17 cellular contexts compared by ENCODE assay signal in genomic region chr14:46063872-46064271, GRCh38.
DNase-seq lines count a peak whose midpoint lies in the region; ATAC-seq and TF ChIP-seq lines count a peak whose summit lies in the region.
"Had no signal": no experiment of that assay in that cellular context is flagged by ENCODE, and none has a peak within 500 bp of the region (broad histone marks: within the 10 kb centered on the region; RNA-seq: fewer than 3 reads in every experiment).

No MANE protein-coding gene starts in this region.

- no peaks in the 10 kb centered on the region for H3K27me3 ChIP-seq in testis
- H3K27me3 ChIP-seq: tibial nerve had no signal

- H3K9me3 Mint-ChIP-seq in WTC11 (peaks cover 28% of the 10 kb centered on the region), CD14-positive monocyte (peaks cover 0 to 6% (median 2%) of the 10 kb centered on the region in 7 donors)
- H3K9me3 Mint-ChIP-seq: nephron had no signal

- TF ChIP-seq CTCF in WTC11 (IDR thresholded peaks at IDR 0.05) (no peak), testis (IDR thresholded peaks at IDR 0.05) (no peak), CD14-positive monocyte (IDR thresholded peaks at IDR 0.05) (no peak)

- no peak overlapping the region for H3K27ac ChIP-seq in testis
- H3K27ac ChIP-seq: psoas muscle, tibial nerve had no signal

- H3K4me3 ChIP-seq in testis, result no peak overlapping the region
- H3K4me3 ChIP-seq: psoas muscle, tibial nerve had no signal

- peaks cover 3% of the 10 kb centered on the region; the same call in 1 of the 2 replicates for H3K4me1 Mint-ChIP-seq in WTC11
- no peaks in the 10 kb centered on the region for H3K4me1 Mint-ChIP-seq in CD14-positive monocyte
- H3K4me1 Mint-ChIP-seq: nephron; stimulated activated memory B cell treated with anti-CD40 and anti-IgM and Interleukin-4, amounts not matched to agents 10 μg/mL and 1 μg/mL and 100 μg/mL, for 72 hours had no signal

- CTCF ChIA-PET in WTC11 (lab: Charles Lee), result no interaction called here

- no peaks in the 10 kb centered on the region for H3K9me3 ChIP-seq in testis
- H3K9me3 ChIP-seq: psoas muscle, tibial nerve had no signal

- no peaks in the 10 kb centered on the region for H3K36me3 ChIP-seq in testis (ENCODE audit: low read depth, missing control alignments)
- H3K36me3 ChIP-seq: tibial nerve had no signal

- WGBS in testis, 2 donors, result 52 to 67% methylated on average over 10 of the region's 10 CpGs

- DNase-seq in NCI-H2171 treated with DMSO at 0.1 percent for 48 hours (lab: John Stamatoyannopoulos, UW), result peak; percentile 2
- no peak for DNase-seq in NCI-H2171 (lab: John Stamatoyannopoulos, UW)
- DNase-seq in NCI-H446 treated with DMSO at 0.1 percent for 48 hours (lab: John Stamatoyannopoulos, UW), result peak; percentile 85
- DNase-seq in WTC11 (ENCODE audit: low spot score), result no peak
- DNase-seq in testis, result peak; percentile 42
- DNase-seq in CD14-positive monocyte (ENCODE audit: low spot score), result no peak
- DNase-seq: activated CD4-positive, CD25-positive, alpha-beta regulatory T cell treated with anti-CD3 and anti-CD28 coated beads, Interleukin-2, amount 50 U/mL, for 72 hours; activated effector memory CD4-positive, alpha-beta T cell treated with Interleukin-2 at 50 U/mL for 16 hours; C1 segment of cervical spinal cord; DMS79 treated with DMSO at 0.1 percent for 48 hours; psoas muscle; SHP77 treated with DMSO at 0.1 percent for 48 hours had no signal

- no peak for TF ChIP-seq POLR2A in testis (IDR thresholded peaks at IDR 0.05)

- no peaks in the 10 kb centered on the region; the same call in 1 of the 2 replicates for H3K27me3 Mint-ChIP-seq in WTC11 (ENCODE audit: low read depth)
- no peaks in the 10 kb centered on the region for H3K27me3 Mint-ChIP-seq in CD14-positive monocyte (ENCODE audit: low read depth in 3 of 3)
- H3K27me3 Mint-ChIP-seq: stimulated activated memory B cell treated with anti-CD40 and anti-IgM and Interleukin-4, amounts not matched to agents 10 μg/mL and 1 μg/mL and 100 μg/mL, for 72 hours had no signal

- H3K4me3 Mint-ChIP-seq in WTC11 (no peak overlapping the region), CD14-positive monocyte (no peak overlapping the region)
- H3K4me3 Mint-ChIP-seq: nephron; stimulated activated memory B cell treated with anti-CD40 and anti-IgM and Interleukin-4, amounts not matched to agents 10 μg/mL and 1 μg/mL and 100 μg/mL, for 72 hours had no signal

- no peak overlapping the region; the same call in 1 of the 2 replicates for H3K27ac Mint-ChIP-seq in WTC11
- no peak overlapping the region for H3K27ac Mint-ChIP-seq in CD14-positive monocyte
- H3K27ac Mint-ChIP-seq: nephron; stimulated activated memory B cell treated with anti-CD40 and anti-IgM and Interleukin-4, amounts not matched to agents 10 μg/mL and 1 μg/mL and 100 μg/mL, for 72 hours had no signal

- ATAC-seq in WTC11 (peak; percentile 63), GM21360 (IDR thresholded peaks at IDR 0.05; ENCODE audit: unreplicated experiment) (no peak), GM21367 (IDR thresholded peaks at IDR 0.05; ENCODE audit: unreplicated experiment) (no peak)
- ATAC-seq: psoas muscle; stimulated activated memory B cell treated with anti-CD40 and anti-IgM and Interleukin-4, amounts not matched to agents 10 μg/mL and 1 μg/mL and 100 μg/mL, for 72 hours had no signal

- POLR2A ChIA-PET in WTC11 (lab: Charles Lee), result no interaction called here

- intact Hi-C loops in testis (cut with DNase I; ENCODE audit: low total_unique reads) (no loop called here), CD14-positive monocyte (cut with micrococcal nuclease) (no loop called here)

- H3K4me1 ChIP-seq in testis, result no peaks in the 10 kb centered on the region
- H3K4me1 ChIP-seq: psoas muscle, tibial nerve had no signal

- peaks cover 3% of the 10 kb centered on the region; the same call in 1 of the 2 replicates for H3K36me3 Mint-ChIP-seq in WTC11
- H3K36me3 Mint-ChIP-seq in CD14-positive monocyte, result no peaks in the 10 kb centered on the region
- H3K36me3 Mint-ChIP-seq: stimulated activated memory B cell treated with anti-CD40 and anti-IgM and Interleukin-4, amounts not matched to agents 10 μg/mL and 1 μg/mL and 100 μg/mL, for 72 hours had no signal

TF ChIP-seq in WTC11, 78 proteins besides CTCF, POLR2A, EP300 and RAD21:
- TF ChIP-seq HMGA2 (CRISPR knock-in tag; IDR thresholded peaks at IDR 0.05), result no peak
- no peak for TF ChIP-seq ZNF232 (CRISPR knock-in tag; IDR thresholded peaks at IDR 0.05)
- no peak for TF ChIP-seq RORB (CRISPR knock-in tag; IDR thresholded peaks at IDR 0.05)
- TF ChIP-seq TCF7 (CRISPR knock-in tag; IDR thresholded peaks at IDR 0.05; ENCODE audit: low read depth), result no peak
- TF ChIP-seq ZNF138 (CRISPR knock-in tag; conservative IDR thresholded peaks at IDR 0.05), result no peak
- TF ChIP-seq PRRX2 (CRISPR knock-in tag; IDR thresholded peaks at IDR 0.05), result no peak
- TF ChIP-seq PREB (CRISPR knock-in tag; IDR thresholded peaks at IDR 0.05; ENCODE audit: borderline replicate concordance), result no peak
- no peak for TF ChIP-seq ZNF532 (CRISPR knock-in tag; IDR thresholded peaks at IDR 0.05; ENCODE audit: borderline replicate concordance)
- no peak for TF ChIP-seq ZNF121 (CRISPR knock-in tag; IDR thresholded peaks at IDR 0.05)

Comparison
In these comparisons a context has a peak if more than half of its experiments do, and no peak if none do; other contexts are left out.
1. DNase-seq: peak in NCI-H2171 treated with DMSO at 0.1 percent for 48 hours (single experiment), NCI-H446 treated with DMSO at 0.1 percent for 48 hours (single experiment) and testis (single experiment); none in NCI-H2171 (single experiment), WTC11 (single experiment) and CD14-positive monocyte (single experiment).